In the genomic region with DNA sequence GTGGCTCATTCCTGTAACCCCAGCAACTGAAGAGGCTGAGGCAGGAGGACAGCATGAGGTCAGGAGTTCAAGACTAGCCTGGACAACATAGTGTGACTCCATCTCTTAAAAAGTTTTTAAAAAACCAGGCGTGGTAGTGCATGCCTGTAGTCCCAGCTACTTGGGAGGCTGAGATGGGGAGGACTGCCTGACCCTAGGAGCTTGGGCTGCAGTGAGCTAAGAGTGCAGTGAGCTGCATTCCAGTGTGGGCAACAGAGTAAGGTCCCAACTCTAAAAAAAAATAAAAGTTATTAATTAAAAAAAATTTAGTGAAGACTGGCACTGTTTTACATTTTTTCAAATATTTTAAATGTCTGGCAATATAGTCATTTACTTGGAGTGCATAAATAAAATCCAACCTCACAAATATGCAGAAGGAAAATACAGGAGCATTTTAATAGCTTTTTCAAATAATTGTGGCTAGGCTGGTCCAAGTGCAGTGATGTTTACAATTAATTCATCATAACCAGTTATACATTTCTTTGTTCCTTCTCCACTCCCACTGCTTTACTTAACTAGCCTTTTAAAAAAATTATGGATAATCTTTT, we compare ENCODE assay signal across 19 cellular contexts.
DNase-seq lines count a peak whose midpoint lies in the region; ATAC-seq lines count a peak whose summit lies in the region.
"Had no signal": no experiment of that assay in that cellular context is flagged by ENCODE, and none has a peak within 500 bp of the region (broad histone marks: within the 10 kb centered on the region; RNA-seq: fewer than 3 reads in every experiment).

No MANE protein-coding gene starts in this region.

- peak; percentile 17 for DNase-seq in AG08395 (ENCODE audit: low spot score)
- DNase-seq in GM04503 (ENCODE audit: low read depth) = peak; percentile 54
- DNase-seq in adipocyte (ENCODE audit: low read depth) = peak; percentile 51
- DNase-seq in hepatic stellate cell (ENCODE audit: low spot score) = peak; percentile 19
- no peak for DNase-seq in DMS114 treated with DMSO at 0.1 percent for 48 hours (lab: John Stamatoyannopoulos, UW; ENCODE audit: unreplicated experiment)
- no peak for DNase-seq in Kasumi-1 (lab: John Stamatoyannopoulos, UW)
- DNase-seq: BE2C; Calu3; CD4-positive, alpha-beta memory T cell; DMS79; HCEC 1CT; KG1; NCI-H1048; NCI-H146; NCI-H2081; NCI-H82; PC-9 had no signal

- no peaks in the 10 kb centered on the region for H3K9me3 ChIP-seq in adipocyte (ENCODE audit: control insufficient read depth, low read length)
- H3K9me3 ChIP-seq: BE2C, SJSA1 had no signal

- no peaks in the 10 kb centered on the region for H3K27me3 ChIP-seq in adipocyte (replicated peaks; ENCODE audit: control insufficient read depth, insufficient read depth, low read length)
- H3K27me3 ChIP-seq: BE2C, SJSA1 had no signal

- H3K4me1 ChIP-seq in adipocyte (ENCODE audit: control insufficient read depth, insufficient read depth, low read length) = peaks cover 5% of the 10 kb centered on the region
- H3K4me1 ChIP-seq: BE2C, SJSA1 had no signal

- no peak for ATAC-seq in activated CD4-positive, CD25-positive, alpha-beta regulatory T cell treated with anti-CD3 and anti-CD28 coated beads, Interleukin-2, amount 50 U/mL, for 24 hours

- H3K36me3 ChIP-seq in adipocyte (ENCODE audit: control insufficient read depth, insufficient read depth, low read length, severe bottlenecking) = no peaks in the 10 kb centered on the region
- H3K36me3 ChIP-seq: BE2C had no signal

- H3K9ac ChIP-seq in adipocyte (ENCODE audit: low read length) = no peak overlapping the region

- H3K4me3 ChIP-seq in adipocyte (ENCODE audit: low read length) = no peak overlapping the region
- H3K4me3 ChIP-seq: PC-9, SJSA1 had no signal

Comparison
In these comparisons a context has a peak if more than half of its experiments do, and no peak if none do; other contexts are left out.
1. DNase-seq: peak in AG08395 (single experiment), GM04503 (single experiment), adipocyte (single experiment) and hepatic stellate cell (single experiment); none in DMS114 treated with DMSO at 0.1 percent for 48 hours (single experiment) and Kasumi-1 (0 of 2).